7 cellular contexts compared by ENCODE assay signal in the genomic region with DNA sequence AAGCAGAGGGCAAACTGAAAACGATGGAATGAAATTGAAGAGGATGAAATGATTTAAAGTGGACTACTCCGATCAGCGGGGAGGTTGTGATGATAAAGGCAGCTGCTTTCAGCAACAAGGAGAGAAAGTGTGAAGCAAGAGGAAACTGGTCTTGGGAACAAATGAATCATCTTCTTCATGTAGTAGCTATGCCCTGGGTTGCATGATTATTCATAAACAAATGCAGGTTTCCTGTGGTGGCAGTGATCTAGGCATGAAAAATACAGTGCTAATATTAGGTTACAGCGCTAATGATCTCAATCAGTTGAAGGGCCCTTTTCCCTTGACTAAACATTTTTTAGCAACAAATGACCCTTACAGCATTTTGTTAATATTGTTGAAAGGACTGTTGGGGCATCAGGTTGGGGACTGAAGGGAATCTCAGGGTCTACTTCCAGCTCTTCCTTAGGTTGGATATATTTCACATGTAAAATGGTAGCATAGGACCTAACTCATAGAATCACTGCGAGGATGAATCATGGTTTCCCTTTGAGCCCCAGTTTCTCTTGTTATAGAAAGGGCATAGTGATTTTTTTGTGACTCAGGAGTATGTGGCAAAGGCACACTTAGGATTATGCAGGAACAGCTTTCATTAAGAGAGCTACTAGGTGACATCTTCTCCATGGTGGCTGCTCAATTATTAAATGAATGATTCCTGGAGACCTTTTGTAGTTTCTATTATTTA. TPM values are rescaled to one million over a fixed set of nuclear protein-coding genes. Genes with fewer than 3 reads are reported as not detected.
DNase-seq lines count a peak whose midpoint lies in the region; ATAC-seq, FAIRE-seq and TF ChIP-seq lines count a peak whose summit lies in the region.

No MANE protein-coding gene starts in this region.

- no peaks in the 10 kb centered on the region for H3K36me3 ChIP-seq in esophagus (ENCODE audit: control insufficient read depth in 2 of 2, insufficient read depth in 2 of 2, low read length in 1 of 2)

- H3K4me3 ChIP-seq in esophagus (ENCODE audit: low read depth in 1 of 2, low read length in 2 of 2) = no peak overlapping the region

- H3K4me1 ChIP-seq in esophagus (ENCODE audit: control insufficient read depth in 2 of 2, insufficient read depth in 2 of 2, low read length in 1 of 2) = no peaks in the 10 kb centered on the region

- H3K4me3 Mint-ChIP-seq in stimulated activated naive CD8-positive, alpha-beta T cell treated with anti-CD3 and anti-CD28 coated beads, Interleukin-15, Interleukin-2, amounts not matched to agents 100 ng/mL and 50 ng/mL, for 24 hours = peak overlapping the region; percentile 69
- H3K4me3 Mint-ChIP-seq in endothelial cell (ENCODE audit: unreplicated experiment) = no peak overlapping the region

- H3K27ac ChIP-seq in esophagus (ENCODE audit: low read depth in 2 of 2, low read length in 1 of 2) = peak overlapping the region; percentile 46 to 77

- peaks cover 45% of the 10 kb centered on the region for H3K4me1 Mint-ChIP-seq in stimulated activated naive CD8-positive, alpha-beta T cell treated with anti-CD3 and anti-CD28 coated beads, Interleukin-15, Interleukin-2, amounts not matched to agents 100 ng/mL and 50 ng/mL, for 24 hours (ENCODE audit: low read depth)
- peaks cover 9% of the 10 kb centered on the region for H3K4me1 Mint-ChIP-seq in endothelial cell (ENCODE audit: unreplicated experiment)

- ATAC-seq in HG02852 (IDR thresholded peaks at IDR 0.05; ENCODE audit: unreplicated experiment) (peak; percentile 47), HG03039 (IDR thresholded peaks at IDR 0.05; ENCODE audit: unreplicated experiment) (no peak)

- H3K36me3 Mint-ChIP-seq in stimulated activated naive CD8-positive, alpha-beta T cell treated with anti-CD3 and anti-CD28 coated beads, Interleukin-15, Interleukin-2, amounts not matched to agents 100 ng/mL and 50 ng/mL, for 24 hours (ENCODE audit: low read depth) = no peaks in the 10 kb centered on the region
- no peaks in the 10 kb centered on the region for H3K36me3 Mint-ChIP-seq in endothelial cell (ENCODE audit: low read depth, unreplicated experiment)

- DNase-seq in GM18507 (ENCODE audit: extremely low spot score, insufficient read length, low read depth) = peak; percentile 20
- DNase-seq in SKM-1 treated with dmso at 0.1 percent for 144 hours (lab: John Stamatoyannopoulos, UW; ENCODE audit: unreplicated experiment) = peak; percentile 67
- DNase-seq in endothelial cell (ENCODE audit: low spot score) = no peak

- H3K9me3 ChIP-seq in esophagus (ENCODE audit: control insufficient read depth in 2 of 2, insufficient read depth in 1 of 2, low read depth in 1 of 2, low read length in 1 of 2) = no peaks in the 10 kb centered on the region

- H3K27ac Mint-ChIP-seq in stimulated activated naive CD8-positive, alpha-beta T cell treated with anti-CD3 and anti-CD28 coated beads, Interleukin-15, Interleukin-2, amounts not matched to agents 100 ng/mL and 50 ng/mL, for 24 hours = peak overlapping the region; percentile 72
- no peak overlapping the region for H3K27ac Mint-ChIP-seq in endothelial cell (ENCODE audit: unreplicated experiment)

- 50 to 65% methylated on average over 5 of the region's 5 CpGs for WGBS in esophagus, 2 donors

- no peaks in the 10 kb centered on the region for H3K9me3 Mint-ChIP-seq in stimulated activated naive CD8-positive, alpha-beta T cell treated with anti-CD3 and anti-CD28 coated beads, Interleukin-15, Interleukin-2, amounts not matched to agents 100 ng/mL and 50 ng/mL, for 24 hours
- no peaks in the 10 kb centered on the region for H3K9me3 Mint-ChIP-seq in endothelial cell (ENCODE audit: unreplicated experiment)

- peaks cover 14% of the 10 kb centered on the region for H3K27me3 Mint-ChIP-seq in stimulated activated naive CD8-positive, alpha-beta T cell treated with anti-CD3 and anti-CD28 coated beads, Interleukin-15, Interleukin-2, amounts not matched to agents 100 ng/mL and 50 ng/mL, for 24 hours
- peaks cover 8% of the 10 kb centered on the region for H3K27me3 Mint-ChIP-seq in endothelial cell (ENCODE audit: unreplicated experiment)

- TF ChIP-seq CTCF in endothelial cell (IDR thresholded peaks at IDR 0.05; ENCODE audit: unreplicated experiment) = no peak

- peak; percentile 72 for FAIRE-seq in GM18507 (lab: Jason Lieb, UNC)

- no peaks in the 10 kb centered on the region for H3K27me3 ChIP-seq in esophagus (ENCODE audit: control insufficient read depth in 1 of 2, insufficient read depth in 2 of 2, low read length in 2 of 2)

RNA-seq across cellular contexts. Expression of gene ZFYVE9, which starts 1.9 kb away (rescaled TPM):
- 1 to 10 TPM; 2.7 to 5.6 TPM for polyA plus RNA-seq in esophagus
- total RNA-seq in endothelial cell (ENCODE audit: unreplicated experiment) = 19.5 TPM
